In the genomic region with DNA sequence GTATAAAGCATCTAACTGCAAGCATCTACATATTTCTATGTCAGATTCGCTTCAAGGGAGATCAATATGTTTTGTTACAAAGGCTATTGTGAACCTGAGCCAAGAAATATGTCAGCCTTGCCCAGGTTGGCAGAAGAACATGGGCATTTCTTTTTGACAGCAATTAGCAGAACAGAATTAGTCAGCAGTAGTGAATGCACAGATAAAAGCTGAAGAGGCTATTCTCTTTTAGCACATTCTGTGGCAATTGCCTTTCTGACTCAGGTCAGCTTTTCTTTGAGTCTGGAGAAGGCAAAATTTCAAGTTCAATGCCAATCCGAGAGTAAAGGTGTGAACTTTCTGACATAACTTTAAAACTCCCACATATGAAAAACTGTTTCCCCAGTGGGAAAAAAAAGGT, we compare ENCODE assay signal across 3 cellular contexts.
A peak's percentile ranks its signal among the peaks of the same experiment; 100 is the strongest.
TF ChIP-seq lines count a peak whose summit lies in the region.

No MANE protein-coding gene starts in this region.

TF ChIP-seq in SK-N-SH treated with all-trans-retinoic acid at 6 μM for 48 hours, 23 proteins besides CTCF, POLR2A, EP300 and RAD21 (continued from another document):
- TF ChIP-seq ZNF8 (CRISPR knock-in tag; IDR thresholded peaks at IDR 0.05) (no peak), ESRRG (CRISPR knock-in tag; IDR thresholded peaks at IDR 0.05) (no peak), ISL1 (CRISPR knock-in tag; IDR thresholded peaks at IDR 0.05) (peak; percentile 60), ZFP30 (CRISPR knock-in tag; IDR thresholded peaks at IDR 0.05) (no peak)

TF ChIP-seq in SK-N-SH, 30 proteins besides CTCF, POLR2A, EP300 and RAD21 (continued from another document):
- no peak for TF ChIP-seq SMC3 (IDR thresholded peaks at IDR 0.05; ENCODE audit: low read depth, low read length)
- TF ChIP-seq CHD2 (IDR thresholded peaks at IDR 0.05; ENCODE audit: low read length, partially characterized antibody): no peak
- TF ChIP-seq FOXJ3 (CRISPR knock-in tag; IDR thresholded peaks at IDR 0.05): no peak
- TF ChIP-seq, protein P1, sequence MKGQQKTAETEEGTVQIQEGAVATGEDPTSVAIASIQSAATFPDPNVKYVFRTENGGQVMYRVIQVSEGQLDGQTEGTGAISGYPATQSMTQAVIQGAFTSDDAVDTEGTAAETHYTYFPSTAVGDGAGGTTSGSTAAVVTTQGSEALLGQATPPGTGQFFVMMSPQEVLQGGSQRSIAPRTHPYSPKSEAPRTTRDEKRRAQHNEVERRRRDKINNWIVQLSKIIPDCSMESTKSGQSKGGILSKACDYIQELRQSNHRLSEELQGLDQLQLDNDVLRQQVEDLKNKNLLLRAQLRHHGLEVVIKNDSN (IDR thresholded peaks at IDR 0.05; ENCODE audit: borderline replicate concordance, low read depth): no peak
- no peak for TF ChIP-seq ELF1 (IDR thresholded peaks at IDR 0.05)
- no peak for TF ChIP-seq YY1 (IDR thresholded peaks at IDR 0.05; ENCODE audit: low read depth)
- TF ChIP-seq TAF1 (IDR thresholded peaks at IDR 0.05; ENCODE audit: borderline replicate concordance, low read depth, low read length): no peak
- TF ChIP-seq JUND (IDR thresholded peaks at IDR 0.05): no peak
- no peak for TF ChIP-seq SIN3A (IDR thresholded peaks at IDR 0.05; ENCODE audit: borderline replicate concordance, low read depth, low read length)
- TF ChIP-seq, protein P2, sequence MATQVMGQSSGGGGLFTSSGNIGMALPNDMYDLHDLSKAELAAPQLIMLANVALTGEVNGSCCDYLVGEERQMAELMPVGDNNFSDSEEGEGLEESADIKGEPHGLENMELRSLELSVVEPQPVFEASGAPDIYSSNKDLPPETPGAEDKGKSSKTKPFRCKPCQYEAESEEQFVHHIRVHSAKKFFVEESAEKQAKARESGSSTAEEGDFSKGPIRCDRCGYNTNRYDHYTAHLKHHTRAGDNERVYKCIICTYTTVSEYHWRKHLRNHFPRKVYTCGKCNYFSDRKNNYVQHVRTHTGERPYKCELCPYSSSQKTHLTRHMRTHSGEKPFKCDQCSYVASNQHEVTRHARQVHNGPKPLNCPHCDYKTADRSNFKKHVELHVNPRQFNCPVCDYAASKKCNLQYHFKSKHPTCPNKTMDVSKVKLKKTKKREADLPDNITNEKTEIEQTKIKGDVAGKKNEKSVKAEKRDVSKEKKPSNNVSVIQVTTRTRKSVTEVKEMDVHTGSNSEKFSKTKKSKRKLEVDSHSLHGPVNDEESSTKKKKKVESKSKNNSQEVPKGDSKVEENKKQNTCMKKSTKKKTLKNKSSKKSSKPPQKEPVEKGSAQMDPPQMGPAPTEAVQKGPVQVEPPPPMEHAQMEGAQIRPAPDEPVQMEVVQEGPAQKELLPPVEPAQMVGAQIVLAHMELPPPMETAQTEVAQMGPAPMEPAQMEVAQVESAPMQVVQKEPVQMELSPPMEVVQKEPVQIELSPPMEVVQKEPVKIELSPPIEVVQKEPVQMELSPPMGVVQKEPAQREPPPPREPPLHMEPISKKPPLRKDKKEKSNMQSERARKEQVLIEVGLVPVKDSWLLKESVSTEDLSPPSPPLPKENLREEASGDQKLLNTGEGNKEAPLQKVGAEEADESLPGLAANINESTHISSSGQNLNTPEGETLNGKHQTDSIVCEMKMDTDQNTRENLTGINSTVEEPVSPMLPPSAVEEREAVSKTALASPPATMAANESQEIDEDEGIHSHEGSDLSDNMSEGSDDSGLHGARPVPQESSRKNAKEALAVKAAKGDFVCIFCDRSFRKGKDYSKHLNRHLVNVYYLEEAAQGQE (IDR thresholded peaks at IDR 0.05; ENCODE audit: low read depth, low read length): no peak
- TF ChIP-seq, protein P3, sequence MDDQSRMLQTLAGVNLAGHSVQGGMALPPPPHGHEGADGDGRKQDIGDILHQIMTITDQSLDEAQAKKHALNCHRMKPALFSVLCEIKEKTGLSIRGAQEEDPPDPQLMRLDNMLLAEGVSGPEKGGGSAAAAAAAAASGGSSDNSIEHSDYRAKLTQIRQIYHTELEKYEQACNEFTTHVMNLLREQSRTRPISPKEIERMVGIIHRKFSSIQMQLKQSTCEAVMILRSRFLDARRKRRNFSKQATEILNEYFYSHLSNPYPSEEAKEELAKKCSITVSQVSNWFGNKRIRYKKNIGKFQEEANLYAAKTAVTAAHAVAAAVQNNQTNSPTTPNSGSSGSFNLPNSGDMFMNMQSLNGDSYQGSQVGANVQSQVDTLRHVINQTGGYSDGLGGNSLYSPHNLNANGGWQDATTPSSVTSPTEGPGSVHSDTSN (IDR thresholded peaks at IDR 0.05): no peak
- TF ChIP-seq GABPA (IDR thresholded peaks at IDR 0.05; ENCODE audit: low read depth): no peak
- TF ChIP-seq FOSL2 (IDR thresholded peaks at IDR 0.05; ENCODE audit: borderline replicate concordance, low read depth): no peak
- TF ChIP-seq EZH2phosphoT487 (IDR thresholded peaks at IDR 0.05; ENCODE audit: borderline replicate concordance, low read depth): no peak
- TF ChIP-seq, protein P4, sequence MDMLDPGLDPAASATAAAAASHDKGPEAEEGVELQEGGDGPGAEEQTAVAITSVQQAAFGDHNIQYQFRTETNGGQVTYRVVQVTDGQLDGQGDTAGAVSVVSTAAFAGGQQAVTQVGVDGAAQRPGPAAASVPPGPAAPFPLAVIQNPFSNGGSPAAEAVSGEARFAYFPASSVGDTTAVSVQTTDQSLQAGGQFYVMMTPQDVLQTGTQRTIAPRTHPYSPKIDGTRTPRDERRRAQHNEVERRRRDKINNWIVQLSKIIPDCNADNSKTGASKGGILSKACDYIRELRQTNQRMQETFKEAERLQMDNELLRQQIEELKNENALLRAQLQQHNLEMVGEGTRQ (IDR thresholded peaks at IDR 0.05; ENCODE audit: borderline replicate concordance, low read depth, low read length): no peak
- TF ChIP-seq FOXM1 (IDR thresholded peaks at IDR 0.05; ENCODE audit: low read depth): no peak
- no peak for TF ChIP-seq RFX5 (IDR thresholded peaks at IDR 0.05; ENCODE audit: low read length)

TF ChIP-seq in GM12878, 131 proteins besides CTCF, POLR2A, EP300 and RAD21:
- TF ChIP-seq, protein P5, sequence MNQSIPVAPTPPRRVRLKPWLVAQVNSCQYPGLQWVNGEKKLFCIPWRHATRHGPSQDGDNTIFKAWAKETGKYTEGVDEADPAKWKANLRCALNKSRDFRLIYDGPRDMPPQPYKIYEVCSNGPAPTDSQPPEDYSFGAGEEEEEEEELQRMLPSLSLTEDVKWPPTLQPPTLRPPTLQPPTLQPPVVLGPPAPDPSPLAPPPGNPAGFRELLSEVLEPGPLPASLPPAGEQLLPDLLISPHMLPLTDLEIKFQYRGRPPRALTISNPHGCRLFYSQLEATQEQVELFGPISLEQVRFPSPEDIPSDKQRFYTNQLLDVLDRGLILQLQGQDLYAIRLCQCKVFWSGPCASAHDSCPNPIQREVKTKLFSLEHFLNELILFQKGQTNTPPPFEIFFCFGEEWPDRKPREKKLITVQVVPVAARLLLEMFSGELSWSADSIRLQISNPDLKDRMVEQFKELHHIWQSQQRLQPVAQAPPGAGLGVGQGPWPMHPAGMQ (IDR thresholded peaks at IDR 0.05; ENCODE audit: borderline replicate concordance): no peak
- no peak for TF ChIP-seq SUZ12 (IDR thresholded peaks at IDR 0.05; ENCODE audit: unreplicated experiment)
- TF ChIP-seq RB1 (IDR thresholded peaks at IDR 0.05; ENCODE audit: borderline replicate concordance): no peak
